ENCODE assay signal across 2 cellular contexts in genomic region chr4:112315446-112315845, GRCh38.
TF ChIP-seq lines count a peak whose summit lies in the region.

No MANE protein-coding gene starts in this region.

TF ChIP-seq in liver, 16 proteins besides CTCF, POLR2A, EP300 and RAD21 (continued from another document):
- no peak for TF ChIP-seq ZBTB33 (IDR thresholded peaks at IDR 0.05)
- TF ChIP-seq, protein P1, sequence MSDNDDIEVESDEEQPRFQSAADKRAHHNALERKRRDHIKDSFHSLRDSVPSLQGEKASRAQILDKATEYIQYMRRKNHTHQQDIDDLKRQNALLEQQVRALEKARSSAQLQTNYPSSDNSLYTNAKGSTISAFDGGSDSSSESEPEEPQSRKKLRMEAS (IDR thresholded peaks at IDR 0.05): peak; percentile 20

TF ChIP-seq in HepG2, 621 proteins besides CTCF, POLR2A, EP300 and RAD21 (continued from another document):
- TF ChIP-seq, protein P2, sequence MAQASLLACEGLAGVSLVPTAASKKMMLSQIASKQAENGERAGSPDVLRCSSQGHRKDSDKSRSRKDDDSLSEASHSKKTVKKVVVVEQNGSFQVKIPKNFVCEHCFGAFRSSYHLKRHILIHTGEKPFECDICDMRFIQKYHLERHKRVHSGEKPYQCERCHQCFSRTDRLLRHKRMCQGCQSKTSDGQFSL (CRISPR knock-in tag; IDR thresholded peaks at IDR 0.05): no peak
